In genomic region chr19:10653482-10653731, GRCh38 we compare ENCODE assay signal across 8 cellular contexts.
DNase-seq lines count a peak whose midpoint lies in the region; ATAC-seq and TF ChIP-seq lines count a peak whose summit lies in the region.

No MANE protein-coding gene starts in this region.

- H3K9ac ChIP-seq in SU-DHL-6 (ENCODE audit: low read length), result peak overlapping the region; percentile 92

- peaks cover 10% of the 10 kb centered on the region for H3K36me3 ChIP-seq in SU-DHL-6 (ENCODE audit: low read length)

- peak; percentile 7 for ATAC-seq in GM19395 (IDR thresholded peaks at IDR 0.05; ENCODE audit: unreplicated experiment)
- no peak for ATAC-seq in HG03097 (IDR thresholded peaks at IDR 0.05; ENCODE audit: low FRiP score, unreplicated experiment)

- peak overlapping the region; percentile 72 for H3K27ac ChIP-seq in SU-DHL-6 (ENCODE audit: low read depth, low read length)

- peaks cover 13% of the 10 kb centered on the region for H4K20me1 ChIP-seq in SU-DHL-6 (ENCODE audit: low read depth, low read length)

- no peaks in the 10 kb centered on the region for H3K9me2 ChIP-seq in SU-DHL-6 (replicated peaks; ENCODE audit: insufficient read depth, low read length)

- H2AFZ ChIP-seq in SU-DHL-6 (ENCODE audit: low read depth, low read length, severe bottlenecking), result no peak overlapping the region

- peak overlapping the region; percentile 69 for H3K4me2 ChIP-seq in SU-DHL-6 (ENCODE audit: low read depth, low read length, poor library complexity, severe bottlenecking)

- peaks cover 30% of the 10 kb centered on the region; the same call in 1 of the 2 replicates for H3F3A ChIP-seq in SU-DHL-6 (ENCODE audit: insufficient read depth)

- no peaks in the 10 kb centered on the region for H3K27me3 ChIP-seq in SU-DHL-6 (ENCODE audit: low read length)

- DNase-seq in foreskin fibroblast, result no peak
- DNase-seq in retinal pigment epithelial cell (ENCODE audit: low read depth), result no peak
- DNase-seq in NCI-H2107 treated with DMSO at 0.1 percent for 48 hours (lab: John Stamatoyannopoulos, UW; ENCODE audit: unreplicated experiment), result no peak
- no peak for DNase-seq in NCI-H446 (lab: John Stamatoyannopoulos, UW)
- DNase-seq in KBM-7, result no peak

- in situ Hi-C loops in KBM-7 (cut with MboI; ENCODE audit: low pct_unique_long_range_greater_than_20kb, low sequenced_read_pairs), result no loop called here

- peaks cover 47% of the 10 kb centered on the region for H3K79me2 ChIP-seq in SU-DHL-6 (ENCODE audit: insufficient read depth, low read length)

- no peaks in the 10 kb centered on the region for H3K9me3 ChIP-seq in SU-DHL-6 (ENCODE audit: insufficient read depth, low read length)

- TF ChIP-seq CTCF in SU-DHL-6 (IDR thresholded peaks at IDR 0.05; ENCODE audit: insufficient read depth, low read length, poor library complexity, severe bottlenecking), result no peak
- no peak for TF ChIP-seq CTCF in foreskin fibroblast (IDR thresholded peaks at IDR 0.05; ENCODE audit: low read depth, low read length)
- no peak for TF ChIP-seq CTCF in retinal pigment epithelial cell (conservative IDR thresholded peaks at IDR 0.05; ENCODE audit: low read depth, low read length)

- peak overlapping the region; percentile 94 for H3K4me3 ChIP-seq in SU-DHL-6 (ENCODE audit: insufficient read depth, low read length, poor library complexity, severe bottlenecking)
- H3K4me3 ChIP-seq in foreskin fibroblast (ENCODE audit: low read depth in 1 of 2, low read length in 2 of 2), result peak overlapping the region; percentile 81 to 83
- peak overlapping the region; percentile 93 for H3K4me3 ChIP-seq in retinal pigment epithelial cell (ENCODE audit: low read length)
